21 cellular contexts compared by ENCODE assay signal in genomic region chr2:214108598-214108997, GRCh38.
A peak's percentile ranks its signal among the peaks of the same experiment; 100 is the strongest.
DNase-seq lines count a peak whose midpoint lies in the region; ATAC-seq, FAIRE-seq and TF ChIP-seq lines count a peak whose summit lies in the region.
"Had no signal": no experiment of that assay in that cellular context is flagged by ENCODE, and none has a peak within 500 bp of the region (broad histone marks: within the 10 kb centered on the region; RNA-seq: fewer than 3 reads in every experiment).

No MANE protein-coding gene starts in this region.

- POLR2A ChIA-PET in HepG2 (lab: Yijun Ruan, JAX) = no interaction called here

- no peak for TF ChIP-seq POLR2A in HepG2 (IDR thresholded peaks at IDR 0.05; ENCODE audit: insufficient read depth in 1 of 2, low read depth in 2 of 2, low read length in 2 of 2)
- TF ChIP-seq POLR2A in right lobe of liver (IDR thresholded peaks at IDR 0.05) = no peak

- intact Hi-C loops in HepG2 (cut with micrococcal nuclease; ENCODE audit: unreplicated experiment) (no loop called here), right lobe of liver (cut with DNase I) (no loop called here)

- ATAC-seq in HepG2 = no peak
- no peak for ATAC-seq in right lobe of liver

- no peaks in the 10 kb centered on the region for H3K79me2 ChIP-seq in HepG2 (ENCODE audit: insufficient read depth, low read length)

- H3K27ac ChIP-seq in HepG2 (ENCODE audit: extremely low read length, insufficient read depth, low read length) (no peak overlapping the region), right lobe of liver (no peak overlapping the region)
- H3K27ac ChIP-seq: 22Rv1, BLaER1 had no signal

- H3K9me3 ChIP-seq in HepG2 (ENCODE audit: low read length) (no peaks in the 10 kb centered on the region), right lobe of liver (no peaks in the 10 kb centered on the region), adipocyte (ENCODE audit: control insufficient read depth, low read length) (peaks cover 8% of the 10 kb centered on the region)
- H3K9me3 ChIP-seq: BE2C, BLaER1 had no signal

- H3K4me3 ChIP-seq in HepG2 (replicated peaks in 1 of 3; ENCODE audit: insufficient read depth in 1 of 3, low read depth in 2 of 3, low read length in 3 of 3) = no peak overlapping the region
- H3K4me3 ChIP-seq in right lobe of liver = no peak overlapping the region
- H3K4me3 ChIP-seq in adipocyte (ENCODE audit: low read length) = peak overlapping the region; percentile 23
- H3K4me3 ChIP-seq: BLaER1 had no signal

- H4K20me1 ChIP-seq in HepG2 (ENCODE audit: insufficient read depth, low read length) = no peaks in the 10 kb centered on the region
- H4K20me1 ChIP-seq: BLaER1 had no signal

- 70% methylated on average over 1 of the region's 1 CpG for WGBS in HepG2 (ENCODE audit: low lambda C conversion rate)
- WGBS in right lobe of liver (ENCODE audit: insufficient coverage, low coverage, low lambda C conversion rate, missing lambda C conversion rate) = 80% methylated on average over 1 of the region's 1 CpG

- H3K4me2 ChIP-seq in HepG2 (ENCODE audit: low read depth, low read length) = no peak overlapping the region
- H3K4me2 ChIP-seq: BLaER1 had no signal

- H3K36me3 ChIP-seq in HepG2 (replicated peaks in 1 of 2; ENCODE audit: control insufficient read depth in 1 of 2, insufficient read depth in 2 of 2, low read length in 2 of 2) = no peaks in the 10 kb centered on the region
- no peaks in the 10 kb centered on the region for H3K36me3 ChIP-seq in right lobe of liver
- no peaks in the 10 kb centered on the region for H3K36me3 ChIP-seq in adipocyte (ENCODE audit: control insufficient read depth, insufficient read depth, low read length, severe bottlenecking)
- H3K36me3 ChIP-seq: BE2C, BLaER1 had no signal

- TF ChIP-seq CTCF in HepG2 (CRISPR knock-in tag; IDR thresholded peaks at IDR 0.05) = no peak
- TF ChIP-seq CTCF in right lobe of liver (IDR thresholded peaks at IDR 0.05) = no peak

- TF ChIP-seq EP300 in HepG2 (IDR thresholded peaks at IDR 0.05; ENCODE audit: low read depth in 2 of 2, low read length in 2 of 2) (no peak), HepG2 (CRISPR knock-in tag; IDR thresholded peaks at IDR 0.05; ENCODE audit: borderline replicate concordance) (no peak)

- in situ Hi-C loops in HepG2 (cut with HindIII; ENCODE audit: extremely low pct_ligation_motif_present, low pct_unique_long_range_greater_than_20kb) = no loop called here

- TF ChIP-seq RAD21 in HepG2 (CRISPR knock-in tag; IDR thresholded peaks at IDR 0.05) = no peak

- H3K4me1 ChIP-seq in HepG2 (ENCODE audit: insufficient read depth, low read length) (no peaks in the 10 kb centered on the region), right lobe of liver (no peaks in the 10 kb centered on the region), adipocyte (ENCODE audit: control insufficient read depth, insufficient read depth, low read length) (no peaks in the 10 kb centered on the region)
- H3K4me1 ChIP-seq: BE2C had no signal

- no TSS peak for BruUV-seq in HepG2 (replicated peaks; lab: Mats Ljungman, UMichigan)

- no peak overlapping the region for H2AFZ ChIP-seq in HepG2 (ENCODE audit: low read length)

- no peak overlapping the region for H3K9ac ChIP-seq in HepG2 (ENCODE audit: insufficient read depth, low read depth, low read length)
- H3K9ac ChIP-seq in adipocyte (ENCODE audit: low read length) = no peak overlapping the region
- H3K9ac ChIP-seq: BLaER1 had no signal

- DNase-seq in HepG2 (ENCODE audit: low spot score) (no peak), right lobe of liver (no peak), adipocyte (ENCODE audit: low read depth) (no peak), NCI-H2171 treated with DMSO at 0.1 percent for 48 hours (lab: John Stamatoyannopoulos, UW) (no peak)
- DNase-seq in activated CD4-positive, CD25-positive, alpha-beta regulatory T cell treated with anti-CD3 and anti-CD28 coated beads, Interleukin-2, amount 50 U/mL, for 72 hours = no peak
- DNase-seq: ACHN; BE2C; C1 segment of cervical spinal cord; CD4-positive, alpha-beta memory T cell; CD4-positive, CD25-positive, alpha-beta regulatory T cell; CD8-positive, alpha-beta memory T cell; COR-L47; DMS 273 treated with DMSO at 0.1 percent for 48 hours; DMS153; DMS53; DMS79; GF-D8 had no signal

- CTCF ChIA-PET in HepG2 (lab: Yijun Ruan, JAX; ENCODE audit: low intra/inter-chr PET ratio, low total read pairs) = no interaction called here

- no peak for FAIRE-seq in HepG2 (lab: Jason Lieb, UNC)
- FAIRE-seq: G401.6, GM12891 had no signal

- H3K27me3 ChIP-seq in HepG2 (ENCODE audit: control insufficient read depth in 1 of 2, insufficient read depth in 2 of 2, low read length in 2 of 2) (no peaks in the 10 kb centered on the region), right lobe of liver (no peaks in the 10 kb centered on the region), adipocyte (replicated peaks; ENCODE audit: control insufficient read depth, insufficient read depth, low read length) (no peaks in the 10 kb centered on the region)
- H3K27me3 ChIP-seq: BE2C, BLaER1 had no signal

TF ChIP-seq in HepG2, 621 proteins besides CTCF, POLR2A, EP300 and RAD21 (continues in another document):
- TF ChIP-seq ZNF687 (CRISPR knock-in tag; IDR thresholded peaks at IDR 0.05) (no peak), GMEB1 (CRISPR knock-in tag; IDR thresholded peaks at IDR 0.05; ENCODE audit: borderline replicate concordance) (no peak), XRCC5 (optimal IDR thresholded peaks at IDR 0.05; ENCODE audit: low read length) (no peak), MAFF (IDR thresholded peaks at IDR 0.05; ENCODE audit: low read depth, low read length) (peak; percentile 39; the same call in 1 of the 2 replicates), ZNF777 (CRISPR knock-in tag; IDR thresholded peaks at IDR 0.05) (no peak), ZNF652 (CRISPR knock-in tag; IDR thresholded peaks at IDR 0.05; ENCODE audit: borderline replicate concordance, low read depth) (no peak), ZMYM3 (CRISPR knock-in tag; IDR thresholded peaks at IDR 0.05) (no peak), SALL1 (CRISPR knock-in tag; IDR thresholded peaks at IDR 0.05) (no peak), TFE3 (CRISPR knock-in tag; IDR thresholded peaks at IDR 0.05) (no peak), KLF6 (CRISPR knock-in tag; IDR thresholded peaks at IDR 0.05) (no peak), ZNF816 (CRISPR knock-in tag; IDR thresholded peaks at IDR 0.05; ENCODE audit: borderline replicate concordance) (no peak), MAFK (conservative IDR thresholded peaks at IDR 0.05 in 1 of 2, IDR thresholded peaks at IDR 0.05 in 1 of 2; ENCODE audit: low read length in 2 of 2) (peak; percentile 69 to 71), ZNF431 (CRISPR knock-in tag; IDR thresholded peaks at IDR 0.05; ENCODE audit: borderline replicate concordance, low read depth) (no peak)
